Comparison of ENCODE assay signal across 8 cellular contexts in genomic region chr11:72413914-72414628, GRCh38. TPM values are rescaled to one million over a fixed set of nuclear protein-coding genes. Genes with fewer than 3 reads are reported as not detected.
A peak's percentile ranks its signal among the peaks of the same experiment; 100 is the strongest.
DNase-seq lines count a peak whose midpoint lies in the region; ATAC-seq and TF ChIP-seq lines count a peak whose summit lies in the region.

No MANE protein-coding gene starts in this region.

- H3K79me2 ChIP-seq in KMS-11 (ENCODE audit: insufficient read depth, low read depth) = peaks cover 14% of the 10 kb centered on the region; the same call in 1 of the 2 replicates

- no peak overlapping the region for H3K27ac ChIP-seq in KMS-11
- H3K27ac ChIP-seq in esophagus squamous epithelium = no peak overlapping the region

- H3K27ac Mint-ChIP-seq in natural killer cell treated with Interleukin-12 subunit alpha and Interleukin-12 subunit beta and Interleukin-15 and Interleukin-18, amount 100 ng/mL, for 72 hours = no peak overlapping the region

- peak overlapping the region; percentile 38 for H3K4me2 ChIP-seq in KMS-11

- H3K9ac ChIP-seq in KMS-11 = no peak overlapping the region

- H3K9me3 Mint-ChIP-seq in natural killer cell treated with Interleukin-12 subunit alpha and Interleukin-12 subunit beta and Interleukin-15 and Interleukin-18, amount 100 ng/mL, for 72 hours = no peaks in the 10 kb centered on the region

- H3K4me3 ChIP-seq in KMS-11 (IDR thresholded peaks at IDR 0.05; ENCODE audit: insufficient read depth, low read depth, low read length) = no peak overlapping the region
- no peak overlapping the region for H3K4me3 ChIP-seq in esophagus squamous epithelium

- no peaks in the 10 kb centered on the region for H3K36me3 ChIP-seq in KMS-11 (ENCODE audit: insufficient read depth)
- no peaks in the 10 kb centered on the region for H3K36me3 ChIP-seq in esophagus squamous epithelium

- no peak overlapping the region for H3K4me3 Mint-ChIP-seq in natural killer cell treated with Interleukin-12 subunit alpha and Interleukin-12 subunit beta and Interleukin-15 and Interleukin-18, amount 100 ng/mL, for 72 hours

- H4K20me1 ChIP-seq in KMS-11 (ENCODE audit: insufficient read depth) = no peaks in the 10 kb centered on the region

- 24 to 38% methylated on average over 3 of the region's 3 CpGs for WGBS in esophagus squamous epithelium, 2 donors

- peak; percentile 75 to 78 for ATAC-seq in natural killer cell treated with Interleukin-12 subunit alpha and Interleukin-12 subunit beta and Interleukin-15 and Interleukin-18, amount 100 ng/mL, for 72 hours
- ATAC-seq in HG03175 (IDR thresholded peaks at IDR 0.05; ENCODE audit: unreplicated experiment) = no peak

- intact Hi-C loops in esophagus squamous epithelium (cut with DNase I) = loop anchor here (10.0 kb wide), 1 partner anchor 439 kb away; no protein-coding TSS in a partner anchor

- TF ChIP-seq POLR2A in esophagus squamous epithelium (IDR thresholded peaks at IDR 0.05) = no peak

- DNase-seq in GM04504 (ENCODE audit: low read depth) (peak; percentile 54), OCI-M2 (lab: John Stamatoyannopoulos, UW; ENCODE audit: unreplicated experiment) (peak; percentile 6), activated T-cell treated with anti-CD3 and anti-CD28 coated beads for 48 hours (ENCODE audit: low read depth) (peak; percentile 72), esophagus squamous epithelium (lab: John Stamatoyannopoulos, UW) (peak; percentile 17)
- DNase-seq in natural killer cell treated with Interleukin-12 subunit alpha and Interleukin-12 subunit beta and Interleukin-15 and Interleukin-18, amount 100 ng/mL, for 72 hours (ENCODE audit: low spot score) = peak; percentile 77
- DNase-seq in stimulated activated naive CD4-positive, alpha-beta T cell (lab: John Stamatoyannopoulos, UW) = peak; percentile 47 to 80 (median 62)

- peak; percentile 92 for TF ChIP-seq CTCF in KMS-11 (conservative IDR thresholded peaks at IDR 0.05; ENCODE audit: low read depth, low read length)
- TF ChIP-seq CTCF in esophagus squamous epithelium (IDR thresholded peaks at IDR 0.05) = peak; percentile 56 to 88 (median 82)

- H3K4me1 ChIP-seq in KMS-11 (ENCODE audit: low read depth, poor library complexity, severe bottlenecking) (peaks cover 24% of the 10 kb centered on the region), esophagus squamous epithelium (peaks cover 3 to 12% (median 4%) of the 10 kb centered on the region in 3 donors)

- no peaks in the 10 kb centered on the region for H3K27me3 ChIP-seq in KMS-11 (ENCODE audit: insufficient read depth, low read depth)
- no peaks in the 10 kb centered on the region for H3K27me3 ChIP-seq in esophagus squamous epithelium

- peaks cover 13 to 18% of the 10 kb centered on the region in 2 donors for H3K4me1 Mint-ChIP-seq in natural killer cell treated with Interleukin-12 subunit alpha and Interleukin-12 subunit beta and Interleukin-15 and Interleukin-18, amount 100 ng/mL, for 72 hours (ENCODE audit: low read depth in 2 of 2)

- H2AFZ ChIP-seq in KMS-11 (ENCODE audit: low read depth) = no peak overlapping the region

- H3K9me3 ChIP-seq in esophagus squamous epithelium = no peaks in the 10 kb centered on the region

- no peaks in the 10 kb centered on the region for H3K27me3 Mint-ChIP-seq in natural killer cell treated with Interleukin-12 subunit alpha and Interleukin-12 subunit beta and Interleukin-15 and Interleukin-18, amount 100 ng/mL, for 72 hours

- H3K36me3 Mint-ChIP-seq in natural killer cell treated with Interleukin-12 subunit alpha and Interleukin-12 subunit beta and Interleukin-15 and Interleukin-18, amount 100 ng/mL, for 72 hours = no peaks in the 10 kb centered on the region

RNA-seq across cellular contexts. Expression of gene CLPB, which starts 20.3 kb away (rescaled TPM):
- 10 to 100 TPM; 17.1 to 22.2 (median 18.6) TPM for total RNA-seq in esophagus squamous epithelium
- 10 to 100 TPM; 43.6 to 55.6 TPM for total RNA-seq in natural killer cell treated with Interleukin-12 subunit alpha and Interleukin-12 subunit beta and Interleukin-15 and Interleukin-18, amount 100 ng/mL, for 72 hours

Comparison
In these comparisons a context has a peak if more than half of its experiments do, and no peak if none do; other contexts are left out.
1. DNase-seq: peak in every context shown above with its lines; median percentile 77 in natural killer cell treated with Interleukin-12 subunit alpha and Interleukin-12 subunit beta and Interleukin-15 and Interleukin-18, amount 100 ng/mL, for 72 hours; 72 in activated T-cell treated with anti-CD3 and anti-CD28 coated beads for 48 hours; 62 in stimulated activated naive CD4-positive, alpha-beta T cell; 54 in GM04504; 17 in esophagus squamous epithelium; 6 in OCI-M2.